9 cellular contexts compared by ENCODE assay signal in the genomic region with DNA sequence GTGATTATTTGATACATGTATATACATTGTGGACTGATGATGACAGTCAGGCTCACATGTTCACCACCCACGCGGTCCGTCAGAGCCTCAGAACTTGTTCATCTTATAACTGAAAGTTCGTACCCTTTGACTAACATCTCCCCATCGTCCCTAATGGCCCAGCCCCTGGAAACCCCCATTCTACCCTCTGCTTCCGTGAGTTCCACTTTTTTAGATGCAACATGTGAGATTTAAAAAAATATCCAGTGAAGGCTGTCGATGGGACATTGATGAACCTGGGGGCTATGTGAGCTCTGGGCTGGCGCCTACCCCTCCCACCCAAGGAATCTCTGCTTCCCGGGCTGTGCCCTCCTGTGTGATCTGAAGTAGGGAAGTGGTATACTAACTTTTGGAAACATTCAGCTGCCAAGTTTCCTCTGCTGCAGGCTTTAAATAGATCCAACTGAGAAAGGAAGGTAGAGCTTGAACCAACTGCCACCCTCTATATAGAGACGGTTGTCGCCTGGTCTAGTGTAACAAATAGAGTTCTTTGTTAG.
DNase-seq lines count a peak whose midpoint lies in the region; ATAC-seq and TF ChIP-seq lines count a peak whose summit lies in the region.
"Had no signal": no experiment of that assay in that cellular context is flagged by ENCODE, and none has a peak within 500 bp of the region (broad histone marks: within the 10 kb centered on the region; RNA-seq: fewer than 3 reads in every experiment).

No MANE protein-coding gene starts in this region.

- H3K9me3 ChIP-seq in spleen: no peaks in the 10 kb centered on the region
- H3K9me3 ChIP-seq: Peyer's patch had no signal

- TF ChIP-seq CTCF in spleen (IDR thresholded peaks at IDR 0.05 in 8 of 11, conservative IDR thresholded peaks at IDR 0.05 in 3 of 11): no peak

- no peak for TF ChIP-seq POLR2A in spleen (IDR thresholded peaks at IDR 0.05)

- H3K36me3 ChIP-seq in spleen: no peaks in the 10 kb centered on the region
- H3K36me3 ChIP-seq: Peyer's patch had no signal

- H3K4me1 ChIP-seq in spleen: peaks cover 6 to 71% (median 54%) of the 10 kb centered on the region in 6 donors

- no peaks in the 10 kb centered on the region for H3K27me3 ChIP-seq in spleen (replicated peaks in 1 of 7)
- H3K27me3 ChIP-seq: Peyer's patch had no signal

- peak; percentile 88 for DNase-seq in activated CD8-positive, alpha-beta memory T cell treated with anti-CD3 and anti-CD28 coated beads, Interleukin-2, amount 50 U/mL, for 48 hours
- no peak for DNase-seq in spleen
- DNase-seq in HT-29 (ENCODE audit: low spot score): no peak
- no peak for DNase-seq in NK-92 (lab: John Stamatoyannopoulos, UW; ENCODE audit: unreplicated experiment)
- DNase-seq in 8988T: no peak
- no peak for DNase-seq in foreskin melanocyte

- ATAC-seq in GM19438 (IDR thresholded peaks at IDR 0.05; ENCODE audit: low read depth, unreplicated experiment): peak; percentile 37
- peak; percentile 68 for ATAC-seq in HG03432 (IDR thresholded peaks at IDR 0.05; ENCODE audit: unreplicated experiment)

- H3K27ac ChIP-seq in spleen: peak overlapping the region in 7 of 8 donors; percentile 3 to 75 (median 52)

- WGBS in spleen, 5 donors: 16 to 35% (median 19%) methylated on average over 11 of the region's 11 CpGs

- no peak overlapping the region for H3K4me3 ChIP-seq in spleen
- H3K4me3 ChIP-seq: Peyer's patch had no signal

- intact Hi-C loops in spleen (cut with DNase I; ENCODE audit: low total_unique reads): no loop called here
